ENCODE assay signal across 2 cellular contexts in genomic region chr11:61268588-61269250, GRCh38.
TF ChIP-seq lines count a peak whose summit lies in the region.

No MANE protein-coding gene starts in this region.

TF ChIP-seq in HepG2, 621 proteins besides CTCF, POLR2A, EP300 and RAD21:
- TF ChIP-seq ZXDC (CRISPR knock-in tag; IDR thresholded peaks at IDR 0.05) (no peak), RBM22 (optimal IDR thresholded peaks at IDR 0.05; ENCODE audit: low read length) (peak; percentile 68), ELF4 (CRISPR knock-in tag; IDR thresholded peaks at IDR 0.05; ENCODE audit: borderline replicate concordance) (no peak), RXRB (CRISPR knock-in tag; IDR thresholded peaks at IDR 0.05; ENCODE audit: borderline replicate concordance) (no peak), SP5 (CRISPR knock-in tag; IDR thresholded peaks at IDR 0.05; ENCODE audit: borderline replicate concordance, low read depth) (no peak), ZMYM3 (CRISPR knock-in tag; IDR thresholded peaks at IDR 0.05) (peak; percentile 33; the same call in 1 of the 2 replicates), ZNF749 (CRISPR knock-in tag; IDR thresholded peaks at IDR 0.05; ENCODE audit: borderline replicate concordance) (no peak), POLR2G (IDR thresholded peaks at IDR 0.05; ENCODE audit: low read depth, low read length) (0 out of 2 replicates have a peak, but pooled peaks have one; percentile 35), SMAD3 (CRISPR knock-in tag; IDR thresholded peaks at IDR 0.05) (no peak), ZNF18 (CRISPR knock-in tag; IDR thresholded peaks at IDR 0.05; ENCODE audit: insufficient replicate concordance) (no peak), AGO2 (optimal IDR thresholded peaks at IDR 0.05; ENCODE audit: low read depth, low read length) (peak; percentile 45), ZNF687 (CRISPR knock-in tag; IDR thresholded peaks at IDR 0.05) (peak; percentile 29; the same call in 1 of the 2 replicates), ZNF451 (CRISPR knock-in tag; IDR thresholded peaks at IDR 0.05) (no peak), ZNF629 (CRISPR knock-in tag; conservative IDR thresholded peaks at IDR 0.05) (peak; percentile 81)

TF ChIP-seq in H1, 55 proteins besides CTCF, POLR2A, EP300 and RAD21:
- TF ChIP-seq CHD2 (IDR thresholded peaks at IDR 0.05; ENCODE audit: low read length) (no peak), BCL11A (IDR thresholded peaks at IDR 0.05; ENCODE audit: low read depth in 2 of 2, low read length in 2 of 2) (no peak), CREB1 (IDR thresholded peaks at IDR 0.05) (no peak), SRF (IDR thresholded peaks at IDR 0.05; ENCODE audit: low read depth, low read length) (no peak), BACH1 (IDR thresholded peaks at IDR 0.05; ENCODE audit: low read length) (no peak), FOSL1 (IDR thresholded peaks at IDR 0.05; ENCODE audit: insufficient read depth, low read depth, low read length) (no peak), EGR1 (IDR thresholded peaks at IDR 0.05; ENCODE audit: borderline replicate concordance, low read depth, low read length) (no peak), TCF12 (IDR thresholded peaks at IDR 0.05; ENCODE audit: low read depth, low read length) (no peak), HDAC6 (IDR thresholded peaks at IDR 0.05; ENCODE audit: low read depth, low read length) (no peak), JUND (IDR thresholded peaks at IDR 0.05; ENCODE audit: low read length) (no peak), NANOG (IDR thresholded peaks at IDR 0.05; ENCODE audit: insufficient read depth, low read depth, low read length, poor library complexity, severe bottlenecking) (no peak), EZH2 (IDR thresholded peaks at IDR 0.05; ENCODE audit: low read depth, low read length, severe bottlenecking) (no peak), SAP30 (IDR thresholded peaks at IDR 0.05; ENCODE audit: insufficient read depth, insufficient replicate concordance, low read length) (no peak), MAX (IDR thresholded peaks at IDR 0.05) (no peak), RFX5 (IDR thresholded peaks at IDR 0.05; ENCODE audit: borderline replicate concordance, low read depth, low read length) (no peak)
